Comparison of ENCODE assay signal across 1 cellular context in genomic region chr16:57867000-57867561, GRCh38.
TF ChIP-seq lines count a peak whose summit lies in the region.

No MANE protein-coding gene starts in this region.

TF ChIP-seq in K562, 482 proteins besides CTCF, POLR2A, EP300 and RAD21 (continued from another document):
- TF ChIP-seq PBX2 (CRISPR knock-in tag; IDR thresholded peaks at IDR 0.05; ENCODE audit: low read depth): no peak
- peak; percentile 94 for TF ChIP-seq PBX2 (tag; conservative IDR thresholded peaks at IDR 0.05; ENCODE audit: low read depth)
- peak; percentile 25; the same call in 1 of the 2 replicates for TF ChIP-seq PKNOX1 (IDR thresholded peaks at IDR 0.05)
- TF ChIP-seq ZNF239 (CRISPR knock-in tag; IDR thresholded peaks at IDR 0.05): no peak
- TF ChIP-seq CHD4 (IDR thresholded peaks at IDR 0.05; ENCODE audit: insufficient read depth, insufficient replicate concordance, low read depth, low read length, poor library complexity, severe bottlenecking): no peak
- no peak for TF ChIP-seq NKRF (IDR thresholded peaks at IDR 0.05; ENCODE audit: borderline replicate concordance)
- TF ChIP-seq SPI1 (IDR thresholded peaks at IDR 0.05; ENCODE audit: borderline replicate concordance, low read depth, low read length): 0 out of 2 replicates have a peak, but pooled peaks have one; percentile 33
- no peak for TF ChIP-seq PHB (CRISPR knock-in tag; IDR thresholded peaks at IDR 0.05)
- TF ChIP-seq C11orf30 (IDR thresholded peaks at IDR 0.05; ENCODE audit: low read depth): peak; percentile 22; the same call in 1 of the 2 replicates
- TF ChIP-seq PTBP1 (IDR thresholded peaks at IDR 0.05; ENCODE audit: low read depth, low read length): no peak
- no peak for TF ChIP-seq RAD51 (IDR thresholded peaks at IDR 0.05; ENCODE audit: borderline replicate concordance, low read depth)
- TF ChIP-seq UBTF (IDR thresholded peaks at IDR 0.05; ENCODE audit: borderline replicate concordance in 1 of 2, low read depth in 2 of 2, low read length in 2 of 2): no peak
- TF ChIP-seq MAZ (CRISPR knock-in tag; conservative IDR thresholded peaks at IDR 0.05 in 1 of 2, IDR thresholded peaks at IDR 0.05 in 1 of 2): no peak
- no peak for TF ChIP-seq MBD2 (IDR thresholded peaks at IDR 0.05; ENCODE audit: borderline replicate concordance, low read depth)
- TF ChIP-seq CEBPZ (IDR thresholded peaks at IDR 0.05; ENCODE audit: borderline replicate concordance, low read depth, low read length): no peak
- TF ChIP-seq MECOM (CRISPR knock-in tag; IDR thresholded peaks at IDR 0.05): peak; percentile 46; the same call in 1 of the 2 replicates
- no peak for TF ChIP-seq ZNF449 (CRISPR knock-in tag; IDR thresholded peaks at IDR 0.05)
- TF ChIP-seq MEIS2 (IDR thresholded peaks at IDR 0.05; ENCODE audit: partially characterized antibody): peak; percentile 94
